Comparison of ENCODE assay signal across 8 cellular contexts in genomic region chr12:96193725-96194571, GRCh38. TPM values are rescaled to one million over a fixed set of nuclear protein-coding genes. Genes with fewer than 3 reads are reported as not detected.
A peak's percentile ranks its signal among the peaks of the same experiment; 100 is the strongest.
DNase-seq lines count a peak whose midpoint lies in the region; ATAC-seq and TF ChIP-seq lines count a peak whose summit lies in the region.

Gene ELK3, plus strand, starts transcription at chr12:96194375.

- H3K4me1 ChIP-seq in heart left ventricle: peaks cover 3 to 47% (median 14%) of the 10 kb centered on the region in 12 donors

- H3K27me3 ChIP-seq in heart left ventricle: no peaks in the 10 kb centered on the region

- H3K36me3 ChIP-seq in KOPT-K1 (ENCODE audit: insufficient read depth, low read length) (no peaks in the 10 kb centered on the region), heart left ventricle (no peaks in the 10 kb centered on the region)

- no peaks in the 10 kb centered on the region for H3K36me3 Mint-ChIP-seq in progenitor cell of endocrine pancreas (ENCODE audit: insufficient read depth)

- WGBS in heart left ventricle, 4 donors: 3 to 6% (median 5%) methylated on average over 41 to 75 of the region's 75 CpGs

- H3K9me3 ChIP-seq in KOPT-K1 (ENCODE audit: insufficient read depth, low read length, poor library complexity, severe bottlenecking): no peaks in the 10 kb centered on the region
- no peaks in the 10 kb centered on the region for H3K9me3 ChIP-seq in heart left ventricle

- H3K4me1 Mint-ChIP-seq in progenitor cell of endocrine pancreas (ENCODE audit: low read depth): peaks cover 13% of the 10 kb centered on the region

- H3K4me3 ChIP-seq in heart left ventricle: peak within 1 kb of the TSS; percentile 58 to 98 (median 78)

- H3K27ac Mint-ChIP-seq in progenitor cell of endocrine pancreas: peak within 1 kb of the TSS; percentile 85

- peaks cover 24% of the 10 kb centered on the region for H3K27me3 Mint-ChIP-seq in progenitor cell of endocrine pancreas

- H3K9me3 Mint-ChIP-seq in progenitor cell of endocrine pancreas (ENCODE audit: low read depth): no peaks in the 10 kb centered on the region

- ATAC-seq in GM21529 (IDR thresholded peaks at IDR 0.05; ENCODE audit: unreplicated experiment) (peak; percentile 59), heart left ventricle (peak; percentile 53 to 86 (median 73)), HG03378 (IDR thresholded peaks at IDR 0.05; ENCODE audit: unreplicated experiment) (no peak)

- TF ChIP-seq POLR2A in heart left ventricle (IDR thresholded peaks at IDR 0.05): peak in 1 of 2 donors; percentile 35

- H3K4me3 Mint-ChIP-seq in progenitor cell of endocrine pancreas (ENCODE audit: low read depth): peak within 1 kb of the TSS; percentile 96

- DNase-seq in DMS153 treated with DMSO at 0.1 percent for 48 hours (lab: John Stamatoyannopoulos, UW; ENCODE audit: unreplicated experiment) (peak; percentile 31), SW480 (ENCODE audit: low spot score) (peak; percentile 57), amniotic epithelial cell (ENCODE audit: low read depth) (peak; percentile 74), heart left ventricle (peak; percentile 79 to 88 (median 81)), progenitor cell of endocrine pancreas (ENCODE audit: low spot score, unreplicated experiment) (peak; percentile 28)

- H3K27ac ChIP-seq in KOPT-K1 (ENCODE audit: low read depth, low read length, poor library complexity, severe bottlenecking) (peak within 1 kb of the TSS; percentile 0), heart left ventricle (peak within 1 kb of the TSS; percentile 74 to 95 (median 90))

- no peak for TF ChIP-seq CTCF in heart left ventricle (IDR thresholded peaks at IDR 0.05)
- no peak for TF ChIP-seq CTCF in progenitor cell of endocrine pancreas (IDR thresholded peaks at IDR 0.05; ENCODE audit: unreplicated experiment)

- intact Hi-C loops in heart left ventricle (cut with DNase I): loop anchor here in 1 of 10 donors (2.0 kb wide), 1 partner anchor 17 kb away; no protein-coding TSS in a partner anchor

RNA-seq across cellular contexts. Expression of gene ELK3, which starts in this region (rescaled TPM):
- total RNA-seq in heart left ventricle: 10 to 100 TPM; 14.3 to 42.3 (median 18.6) TPM
- 10 to 100 TPM in 1 of 2 donors, 1 to 10 TPM in 1; 5.7 to 20.7 TPM for polyA plus RNA-seq in heart left ventricle
- total RNA-seq in progenitor cell of endocrine pancreas: 4.2 and 5.4 TPM in 2 replicates

Comparison
In these comparisons a context has a peak if more than half of its experiments do, and no peak if none do; other contexts are left out.
1. DNase-seq: peak in every context shown above with its lines; median percentile 81 in heart left ventricle; 74 in amniotic epithelial cell; 57 in SW480; 31 in DMS153 treated with DMSO at 0.1 percent for 48 hours; 28 in progenitor cell of endocrine pancreas.